ENCODE assay signal across 6 cellular contexts in genomic region chr11:65353900-65354264, GRCh38. TPM values are rescaled to one million over a fixed set of nuclear protein-coding genes. Genes with fewer than 3 reads are reported as not detected.
DNase-seq lines count a peak whose midpoint lies in the region; ATAC-seq and TF ChIP-seq lines count a peak whose summit lies in the region.

No MANE protein-coding gene starts in this region.

- H3K9me2 ChIP-seq in neural cell (ENCODE audit: insufficient read depth, low read length): no peaks in the 10 kb centered on the region

- H4K20me1 ChIP-seq in neural cell (ENCODE audit: insufficient read depth): no peaks in the 10 kb centered on the region

- H3K27ac Mint-ChIP-seq in MCF 10A (ENCODE audit: low read depth, unreplicated experiment): no peak overlapping the region

- H3K9me3 Mint-ChIP-seq in MCF 10A (ENCODE audit: unreplicated experiment): no peaks in the 10 kb centered on the region

- intact Hi-C loops in MCF 10A (cut with micrococcal nuclease): loop anchor here (2.0 kb wide), 1 partner anchor 39 kb away; the partner anchor contains the start of gene CDC42EP2

- POLR2A ChIA-PET in MCF 10A (lab: Yijun Ruan, JAX): interaction anchor here (0.6 to 2.8 kb wide), 9 partner anchors 16 to 305 kb away, joined by 3 to 14 read pairs (median 3); partner anchors contain the start of genes DPF2, POLA2 and SLC25A45

- peaks cover 18% of the 10 kb centered on the region for H3K4me1 Mint-ChIP-seq in MCF 10A (ENCODE audit: insufficient read depth, unreplicated experiment)

- peaks cover 42% of the 10 kb centered on the region for H3K36me3 Mint-ChIP-seq in MCF 10A (ENCODE audit: insufficient read depth, unreplicated experiment)

- ATAC-seq in GM18519 (IDR thresholded peaks at IDR 0.05; ENCODE audit: low FRiP score, unreplicated experiment): no peak

- DNase-seq in HAP-1 (ENCODE audit: low spot score in 2 of 2) (no peak), MCF 10A (ENCODE audit: unreplicated experiment) (no peak), SK-N-DZ (ENCODE audit: low spot score) (no peak), GM19238 (ENCODE audit: insufficient read length, low spot score) (no peak)

- BruUV-seq in MCF 10A (replicated peaks; lab: Mats Ljungman, UMichigan): no TSS peak

- H3K27me3 ChIP-seq in HAP-1 (ENCODE audit: low read depth): no peaks in the 10 kb centered on the region
- H3K27me3 ChIP-seq in neural cell (ENCODE audit: insufficient read depth, low read depth, low read length): no peaks in the 10 kb centered on the region

- no peak for TF ChIP-seq EP300 in neural cell (conservative IDR thresholded peaks at IDR 0.05; ENCODE audit: poor library complexity, severe bottlenecking)

- 0 out of 2 replicates have a peak, but pooled peaks cover 3% of the 10 kb centered on the region for H3K4me1 ChIP-seq in HAP-1

- no peaks in the 10 kb centered on the region for H3K27me3 Mint-ChIP-seq in MCF 10A (ENCODE audit: insufficient read depth, unreplicated experiment)

- peak overlapping the region; percentile 70 for H3K4me2 ChIP-seq in neural cell (ENCODE audit: low read length)

- peak overlapping the region; percentile 72 for H3K4me3 Mint-ChIP-seq in MCF 10A (ENCODE audit: unreplicated experiment)

- H3K36me3 ChIP-seq in HAP-1 (replicated peaks): peaks cover 37% of the 10 kb centered on the region
- H3K36me3 ChIP-seq in neural cell (ENCODE audit: insufficient read depth, low read length): peaks cover 6% of the 10 kb centered on the region

- H3F3A ChIP-seq in neural cell (ENCODE audit: insufficient read depth, low read length, poor library complexity, severe bottlenecking): peaks cover 6% of the 10 kb centered on the region

- no peak for TF ChIP-seq RAD21 in neural cell (conservative IDR thresholded peaks at IDR 0.05)

- peak overlapping the region; percentile 78 for H3K27ac ChIP-seq in neural cell (ENCODE audit: low read length)

- H2AFZ ChIP-seq in neural cell (ENCODE audit: low read depth, low read length): peak overlapping the region; percentile 27

- peaks cover 34% of the 10 kb centered on the region for H3K79me2 ChIP-seq in neural cell (replicated peaks; ENCODE audit: insufficient read depth, low read length)

- TF ChIP-seq CTCF in MCF 10A (IDR thresholded peaks at IDR 0.05; ENCODE audit: unreplicated experiment): no peak
- no peak for TF ChIP-seq CTCF in neural cell (IDR thresholded peaks at IDR 0.05; ENCODE audit: poor library complexity, severe bottlenecking)

- CTCF ChIA-PET in MCF 10A (lab: Yijun Ruan, JAX): interaction anchor here (1.7 to 1.8 kb wide), 2 partner anchors 19 to 38 kb away, joined by 5 to 8 read pairs; no protein-coding TSS in a partner anchor

- peak overlapping the region; percentile 76 for H3K9ac ChIP-seq in neural cell (ENCODE audit: low read length)

- H3K9me3 ChIP-seq in HAP-1: no peaks in the 10 kb centered on the region
- no peaks in the 10 kb centered on the region for H3K9me3 ChIP-seq in neural cell (ENCODE audit: low read length)

- H3K4me3 ChIP-seq in HAP-1 (peak overlapping the region; percentile 25), neural cell (ENCODE audit: low read length) (peak overlapping the region; percentile 84)

- in situ Hi-C loops in HAP-1 (cut with MboI; ENCODE audit: low sequenced_read_pairs): no loop called here

TF ChIP-seq in neural cell, 6 proteins besides CTCF, POLR2A, EP300 and RAD21:
- no peak for TF ChIP-seq POLR2AphosphoS5 (IDR thresholded peaks at IDR 0.05)
- no peak for TF ChIP-seq TAF1 (IDR thresholded peaks at IDR 0.05; ENCODE audit: low read depth)

RNA-seq across cellular contexts. Expression of gene TIGD3, which starts 0.7 kb away (rescaled TPM):
- total RNA-seq in MCF 10A (2022): 0.14 TPM in 1 of 2 replicates, not detected in the other
- 16.1 and 23.1 TPM in 2 replicates for polyA plus RNA-seq in neural cell
- polyA minus RNA-seq in neural cell: 16.2 and 19.5 TPM in 2 replicates
- 6.0 and 6.7 TPM in 2 replicates for polyA plus RNA-seq in SK-N-DZ (2014; cell fraction: cytosol; rRNA removed)
- polyA plus RNA-seq in SK-N-DZ (2014; cell fraction: nucleus; rRNA removed): 4.2 and 5.5 TPM in 2 replicates

RNA-seq across cellular contexts. Expression of gene DPF2, which starts 20.2 kb away (rescaled TPM):
- 83.9 and 86.6 TPM in 2 replicates for total RNA-seq in MCF 10A (2022)
- polyA plus RNA-seq in neural cell: 57.8 and 60.9 TPM in 2 replicates
- 62.8 and 66.9 TPM in 2 replicates for polyA minus RNA-seq in neural cell
- polyA plus RNA-seq in SK-N-DZ (2014; cell fraction: cytosol; rRNA removed): 41.3 and 44.7 TPM in 2 replicates
- polyA plus RNA-seq in SK-N-DZ (2014; cell fraction: nucleus; rRNA removed): 38.9 and 45.8 TPM in 2 replicates

RNA-seq across cellular contexts. Expression of gene SLC25A45, which starts 28.6 kb away (rescaled TPM):
- total RNA-seq in MCF 10A (2022): 3.9 and 4.9 TPM in 2 replicates
- 0.66 TPM in 1 of 2 replicates, not detected in the other for polyA plus RNA-seq in neural cell
- not detected in 2 replicates for polyA minus RNA-seq in neural cell
- 2.4 and 3.9 TPM in 2 replicates for polyA plus RNA-seq in SK-N-DZ (2014; cell fraction: cytosol; rRNA removed)
- polyA plus RNA-seq in SK-N-DZ (2014; cell fraction: nucleus; rRNA removed): 2.0 and 7.1 TPM in 2 replicates

RNA-seq across cellular contexts. Expression of gene FRMD8, which starts 32.6 kb away (rescaled TPM):
- 18.9 and 21.7 TPM in 2 replicates for total RNA-seq in MCF 10A (2022)
- 17.2 and 22.2 TPM in 2 replicates for polyA plus RNA-seq in neural cell
- polyA minus RNA-seq in neural cell: 8.3 and 9.0 TPM in 2 replicates
- 25.3 and 31.8 TPM in 2 replicates for polyA plus RNA-seq in SK-N-DZ (2014; cell fraction: cytosol; rRNA removed)
- 28.6 and 39.3 TPM in 2 replicates for polyA plus RNA-seq in SK-N-DZ (2014; cell fraction: nucleus; rRNA removed)

RNA-seq across cellular contexts. Expression of gene CDC42EP2, which starts 39.2 kb away (rescaled TPM):
- 24.5 and 35.0 TPM in 2 replicates for total RNA-seq in MCF 10A (2022)
- 0.56 and 1.3 TPM in 2 replicates for polyA plus RNA-seq in neural cell
- 4.1 and 6.1 TPM in 2 replicates for polyA minus RNA-seq in neural cell
- 0.08 and 0.54 TPM in 2 replicates for polyA plus RNA-seq in SK-N-DZ (2014; cell fraction: cytosol; rRNA removed)
- polyA plus RNA-seq in SK-N-DZ (2014; cell fraction: nucleus; rRNA removed): 0.64 and 0.82 TPM in 2 replicates
